8 cellular contexts compared by ENCODE assay signal in genomic region chr10:60778978-60779668, GRCh38. TPM values are rescaled to one million over a fixed set of nuclear protein-coding genes. Genes with fewer than 3 reads are reported as not detected.
DNase-seq lines count a peak whose midpoint lies in the region; ATAC-seq, FAIRE-seq and TF ChIP-seq lines count a peak whose summit lies in the region.

No MANE protein-coding gene starts in this region.

- H3K27me3 ChIP-seq in thyroid gland = no peaks in the 10 kb centered on the region

- peaks cover 5 to 7% of the 10 kb centered on the region in 2 donors for H3K4me1 ChIP-seq in thyroid gland

- peak; percentile 14 for FAIRE-seq in A204.1 (lab: Jason Lieb, UNC)

- no peak for DNase-seq in activated B cell treated with CpG ODN at 0.5 μM for 24 hours
- DNase-seq in immature natural killer cell = peak in 1 of 3 donors; percentile 1
- DNase-seq in thyroid gland = no peak

- no peaks in the 10 kb centered on the region for H3K36me3 Mint-ChIP-seq in activated B cell treated with CpG ODN at 0.5 μM for 24 hours (ENCODE audit: low read depth)
- no peaks in the 10 kb centered on the region for H3K36me3 Mint-ChIP-seq in immature natural killer cell

- H3K4me1 Mint-ChIP-seq in activated B cell treated with CpG ODN at 0.5 μM for 24 hours (peaks cover 17% of the 10 kb centered on the region), immature natural killer cell (peaks cover 6 to 13% of the 10 kb centered on the region in 2 donors)

- CTCF ChIA-PET in activated B cell treated with CpG ODN at 0.5 μM for 24 hours (lab: Charles Lee) = interaction anchor here (1.4 kb wide), 1 partner anchor 17 kb away, joined by 3 read pairs; no protein-coding TSS in a partner anchor

- POLR2A ChIA-PET in activated B cell treated with CpG ODN at 0.5 μM for 24 hours (lab: Charles Lee) = interaction anchor here (1.3 kb wide), 1 partner anchor 873 kb away, joined by 4 read pairs; the partner anchor contains the start of gene CCDC6

- H3K27ac Mint-ChIP-seq in activated B cell treated with CpG ODN at 0.5 μM for 24 hours = no peak overlapping the region
- H3K27ac Mint-ChIP-seq in immature natural killer cell = peak overlapping the region in 2 of 6 donors; percentile 16 to 40

- H3K27me3 Mint-ChIP-seq in activated B cell treated with CpG ODN at 0.5 μM for 24 hours (peaks cover 3% of the 10 kb centered on the region), immature natural killer cell (ENCODE audit: low read depth in 3 of 3) (peaks cover 4 to 5% (median 5%) of the 10 kb centered on the region in 3 donors)

- TF ChIP-seq CTCF in activated B cell treated with CpG ODN at 0.5 μM for 24 hours (IDR thresholded peaks at IDR 0.05) (no peak), thyroid gland (IDR thresholded peaks at IDR 0.05) (no peak)

- no peaks in the 10 kb centered on the region for H3K36me3 ChIP-seq in thyroid gland

- H3K9me3 Mint-ChIP-seq in activated B cell treated with CpG ODN at 0.5 μM for 24 hours (no peaks in the 10 kb centered on the region), immature natural killer cell (no peaks in the 10 kb centered on the region)

- WGBS in thyroid gland, 2 donors = 3 to 8% methylated on average over 8 to 14 of the region's 14 CpGs

- peak overlapping the region in 2 of 3 donors; percentile 6 to 50 for H3K4me3 ChIP-seq in thyroid gland (replicated peaks in 1 of 3)

- peak; percentile 31 for ATAC-seq in GM18511 (IDR thresholded peaks at IDR 0.05; ENCODE audit: unreplicated experiment)
- peak; percentile 4 for ATAC-seq in HG03103 (IDR thresholded peaks at IDR 0.05; ENCODE audit: low read depth, unreplicated experiment)
- ATAC-seq in activated B cell treated with CpG ODN at 0.5 μM for 24 hours (ENCODE audit: low read depth) = no peak
- no peak for ATAC-seq in HG03108 (IDR thresholded peaks at IDR 0.05; ENCODE audit: unreplicated experiment)
- ATAC-seq in GM21576 (IDR thresholded peaks at IDR 0.05; ENCODE audit: unreplicated experiment) = no peak

- no peak overlapping the region for H3K27ac ChIP-seq in thyroid gland

- intact Hi-C loops in activated B cell treated with CpG ODN at 0.5 μM for 24 hours (cut with micrococcal nuclease) = loop anchor here (1.0 to 10.0 kb wide), 6 partner anchors 48 to 872 kb away; partner anchors contain the start of gene CCDC6
- intact Hi-C loops in thyroid gland (cut with DNase I) = no loop called here

- H3K4me3 Mint-ChIP-seq in activated B cell treated with CpG ODN at 0.5 μM for 24 hours (peak overlapping the region; percentile 96), immature natural killer cell (peak overlapping the region; percentile 77 to 98 (median 96))

- no peaks in the 10 kb centered on the region for H3K9me3 ChIP-seq in thyroid gland

- no peak for TF ChIP-seq POLR2A in thyroid gland (IDR thresholded peaks at IDR 0.05)

RNA-seq across cellular contexts. Expression of gene CDK1, which starts 0.8 kb away (rescaled TPM):
- total RNA-seq in activated B cell treated with CpG ODN at 0.5 μM for 24 hours (1.5 and 1.9 TPM in 2 replicates), thyroid gland (1 to 10 TPM; 1.8 to 5.9 (median 3.2) TPM)
- polyA plus RNA-seq in immature natural killer cell = 1 to 10 TPM; 1.1 to 8.3 (median 2.9) TPM

Comparison
In these comparisons a context has a peak if more than half of its experiments do, and no peak if none do; other contexts are left out.
1. ATAC-seq: peak in GM18511 (single experiment) and HG03103 (single experiment); none in activated B cell treated with CpG ODN at 0.5 μM for 24 hours (single experiment), HG03108 (single experiment) and GM21576 (single experiment).